9 cellular contexts compared by ENCODE assay signal in the genomic region with DNA sequence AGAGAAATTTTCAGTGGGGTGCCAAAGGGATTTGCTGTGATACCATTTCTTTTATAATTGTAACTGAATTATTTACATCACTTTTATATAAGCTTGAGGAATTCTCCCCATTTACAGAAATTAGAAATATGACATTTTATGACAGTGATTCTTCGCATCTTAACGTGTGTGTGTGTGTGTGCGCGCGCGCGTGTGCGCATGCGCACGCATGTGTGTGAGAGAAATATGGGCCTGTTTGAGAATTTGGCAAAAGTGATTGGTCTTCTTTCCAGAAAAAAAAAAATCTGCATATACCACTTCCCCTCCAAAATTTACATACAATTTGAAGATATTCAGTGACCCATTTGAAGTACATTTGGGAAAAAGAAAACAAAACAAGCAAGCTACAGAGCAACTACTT.
"Had no signal": no experiment of that assay in that cellular context is flagged by ENCODE, and none has a peak within 500 bp of the region (broad histone marks: within the 10 kb centered on the region; RNA-seq: fewer than 3 reads in every experiment).

No MANE protein-coding gene starts in this region.

- H3K9me3 ChIP-seq: HAP-1 had no signal

- DNase-seq: GM23248, GOT3, H7, H9, HCEC 1CT, HFFc6 had no signal

- H3K4me1 ChIP-seq: HAP-1 had no signal

- H3K36me3 ChIP-seq: HAP-1 had no signal

- H3K27ac ChIP-seq: GM23248 had no signal

- ATAC-seq: GM23338, HCT116 had no signal

- H3K4me3 ChIP-seq: GM23248, GM23338, HAP-1 had no signal
